Comparison of ENCODE assay signal across 1 cellular context in the genomic region with DNA sequence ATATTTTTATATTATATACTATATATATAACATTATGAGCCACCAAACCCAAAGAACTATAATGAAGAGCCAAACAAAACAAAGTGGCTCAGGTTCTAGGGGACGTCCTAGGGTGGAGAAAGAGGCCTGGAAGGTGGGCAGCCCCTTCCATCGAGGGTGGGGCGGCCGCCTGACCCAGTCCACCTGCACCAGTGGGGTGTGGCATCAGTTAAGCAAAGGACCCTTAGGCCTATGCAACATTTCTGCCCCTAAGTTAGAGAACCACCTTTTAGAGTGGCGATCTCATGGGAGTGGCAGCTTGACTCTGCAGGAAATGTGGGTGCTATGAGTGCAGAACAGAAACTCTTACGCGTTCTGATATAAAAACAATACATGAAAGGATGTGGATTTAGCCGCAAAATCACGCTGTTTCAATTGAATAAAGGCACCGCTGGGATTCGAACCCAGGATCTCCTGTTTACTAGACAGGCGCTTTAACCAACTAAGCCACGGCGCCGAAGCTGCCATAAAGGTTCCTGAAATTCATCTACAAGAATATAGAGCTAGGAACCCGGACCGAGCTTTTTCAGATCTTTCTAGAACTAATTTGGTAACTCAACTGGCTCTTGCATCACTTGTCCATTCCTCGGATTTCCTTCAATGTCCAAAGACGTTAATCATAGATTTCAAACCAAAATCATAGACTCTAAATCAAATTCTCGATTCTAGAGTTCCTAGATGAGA.
TF ChIP-seq lines count a peak whose summit lies in the region.

No MANE protein-coding gene starts in this region.

TF ChIP-seq in K562, 482 proteins besides CTCF, POLR2A, EP300 and RAD21 (continued from another document and continues in another):
- TF ChIP-seq ZBTB33 (CRISPR knock-in tag; IDR thresholded peaks at IDR 0.05) (peak; percentile 31; the same call in 1 of the 2 replicates), NFXL1 (CRISPR knock-in tag; IDR thresholded peaks at IDR 0.05) (no peak), SAFB (IDR thresholded peaks at IDR 0.05; ENCODE audit: borderline replicate concordance, low read depth, low read length) (no peak), ZSCAN29 (IDR thresholded peaks at IDR 0.05) (no peak), BMI1 (IDR thresholded peaks at IDR 0.05; ENCODE audit: low read length) (no peak), NRF1 (conservative IDR thresholded peaks at IDR 0.05 in 1 of 2, IDR thresholded peaks at IDR 0.05 in 1 of 2) (no peak), ZNF324 (CRISPR knock-in tag; IDR thresholded peaks at IDR 0.05) (no peak), NCOA2 (IDR thresholded peaks at IDR 0.05; ENCODE audit: partially characterized antibody in 2 of 2) (peak in 1 of 2 experiments; percentile 51), HNRNPL (IDR thresholded peaks at IDR 0.05; ENCODE audit: low read depth, low read length) (no peak), BCL6 (CRISPR knock-in tag; IDR thresholded peaks at IDR 0.05) (no peak), ARNT (IDR thresholded peaks at IDR 0.05) (peak; percentile 80 to 89), ZNF3 (CRISPR knock-in tag; IDR thresholded peaks at IDR 0.05) (peak; percentile 71; the same call in 1 of the 2 replicates), BCLAF1 (IDR thresholded peaks at IDR 0.05; ENCODE audit: borderline replicate concordance in 1 of 2, control insufficient read depth in 1 of 2, low read depth in 2 of 2, low read length in 1 of 2) (peak in 1 of 2 experiments; percentile 52; a peak in 1 of 4 replicates), PRMT5 (CRISPR knock-in tag; IDR thresholded peaks at IDR 0.05) (no peak), ADNP (tag; IDR thresholded peaks at IDR 0.05) (peak; percentile 93), KDM1A (IDR thresholded peaks at IDR 0.05) (peak in 1 of 2 experiments; percentile 11; a peak in 1 of 4 replicates), HNRNPH1 (optimal IDR thresholded peaks at IDR 0.05; ENCODE audit: low read depth, low read length) (no peak), CHD1 (IDR thresholded peaks at IDR 0.05; ENCODE audit: low read length) (peak; percentile 40), PHTF2 (CRISPR knock-in tag; IDR thresholded peaks at IDR 0.05) (no peak), FOXA3 (CRISPR knock-in tag; conservative IDR thresholded peaks at IDR 0.05 in 1 of 2, IDR thresholded peaks at IDR 0.05 in 1 of 2) (peak in 1 of 2 experiments; percentile 60; a peak in 1 of 4 replicates), SMAD3 (CRISPR knock-in tag; conservative IDR thresholded peaks at IDR 0.05) (no peak), ETV6 (IDR thresholded peaks at IDR 0.05; ENCODE audit: borderline replicate concordance in 1 of 2, low read depth in 2 of 2, low read length in 1 of 2) (no peak), ETV6 (CRISPR knock-in tag; IDR thresholded peaks at IDR 0.05; ENCODE audit: borderline replicate concordance) (no peak), TEAD4 (IDR thresholded peaks at IDR 0.05; ENCODE audit: low read length) (peak; percentile 68), TEAD4 (CRISPR knock-in tag; IDR thresholded peaks at IDR 0.05; ENCODE audit: borderline replicate concordance) (no peak), GABPA (tag; conservative IDR thresholded peaks at IDR 0.05; ENCODE audit: low read depth) (no peak), STAT5A (IDR thresholded peaks at IDR 0.05; ENCODE audit: borderline replicate concordance, low read length) (peak; percentile 10; the same call in 1 of the 2 replicates), OTX1 (CRISPR knock-in tag; IDR thresholded peaks at IDR 0.05) (no peak), DLX4 (CRISPR knock-in tag; IDR thresholded peaks at IDR 0.05) (no peak), RBM15 (IDR thresholded peaks at IDR 0.05; ENCODE audit: insufficient read depth, low read length) (no peak), CEBPG (CRISPR knock-in tag; IDR thresholded peaks at IDR 0.05) (peak; percentile 89), CEBPG (tag; conservative IDR thresholded peaks at IDR 0.05 in 1 of 2, IDR thresholded peaks at IDR 0.05 in 1 of 2) (peak; percentile 88 to 91), TAF7 (tag; IDR thresholded peaks at IDR 0.05) (no peak), FOXK2 (conservative IDR thresholded peaks at IDR 0.05 in 1 of 2, IDR thresholded peaks at IDR 0.05 in 1 of 2; ENCODE audit: low read depth in 2 of 2) (peak in 1 of 2 experiments; percentile 17; a peak in 2 of 4 replicates), KLF6 (CRISPR knock-in tag; IDR thresholded peaks at IDR 0.05; ENCODE audit: borderline replicate concordance) (no peak), PHB (CRISPR knock-in tag; IDR thresholded peaks at IDR 0.05) (no peak), FOSL1 (tag; conservative IDR thresholded peaks at IDR 0.05) (no peak), HMBOX1 (IDR thresholded peaks at IDR 0.05) (peak; percentile 66; the same call in 1 of the 2 replicates), HDGF (IDR thresholded peaks at IDR 0.05) (no peak), MECOM (CRISPR knock-in tag; IDR thresholded peaks at IDR 0.05) (no peak), TCFL5 (CRISPR knock-in tag; conservative IDR thresholded peaks at IDR 0.05) (no peak), MYC (IDR thresholded peaks at IDR 0.05; ENCODE audit: low read depth, low read length) (no peak), MYC (CRISPR knock-in tag; IDR thresholded peaks at IDR 0.05; ENCODE audit: borderline replicate concordance, low read depth) (no peak), HIVEP1 (CRISPR knock-in tag; IDR thresholded peaks at IDR 0.05) (no peak), RBFOX2 (IDR thresholded peaks at IDR 0.05; ENCODE audit: low read depth, low read length) (peak; percentile 19; the same call in 1 of the 2 replicates), THRAP3 (IDR thresholded peaks at IDR 0.05; ENCODE audit: borderline replicate concordance) (peak; percentile 42; the same call in 1 of the 2 replicates), TRIM24 (IDR thresholded peaks at IDR 0.05) (no peak), CSDE1 (IDR thresholded peaks at IDR 0.05) (peak in 1 of 2 experiments; percentile 51; a peak in 1 of 4 replicates)
- TF ChIP-seq, protein P1, sequence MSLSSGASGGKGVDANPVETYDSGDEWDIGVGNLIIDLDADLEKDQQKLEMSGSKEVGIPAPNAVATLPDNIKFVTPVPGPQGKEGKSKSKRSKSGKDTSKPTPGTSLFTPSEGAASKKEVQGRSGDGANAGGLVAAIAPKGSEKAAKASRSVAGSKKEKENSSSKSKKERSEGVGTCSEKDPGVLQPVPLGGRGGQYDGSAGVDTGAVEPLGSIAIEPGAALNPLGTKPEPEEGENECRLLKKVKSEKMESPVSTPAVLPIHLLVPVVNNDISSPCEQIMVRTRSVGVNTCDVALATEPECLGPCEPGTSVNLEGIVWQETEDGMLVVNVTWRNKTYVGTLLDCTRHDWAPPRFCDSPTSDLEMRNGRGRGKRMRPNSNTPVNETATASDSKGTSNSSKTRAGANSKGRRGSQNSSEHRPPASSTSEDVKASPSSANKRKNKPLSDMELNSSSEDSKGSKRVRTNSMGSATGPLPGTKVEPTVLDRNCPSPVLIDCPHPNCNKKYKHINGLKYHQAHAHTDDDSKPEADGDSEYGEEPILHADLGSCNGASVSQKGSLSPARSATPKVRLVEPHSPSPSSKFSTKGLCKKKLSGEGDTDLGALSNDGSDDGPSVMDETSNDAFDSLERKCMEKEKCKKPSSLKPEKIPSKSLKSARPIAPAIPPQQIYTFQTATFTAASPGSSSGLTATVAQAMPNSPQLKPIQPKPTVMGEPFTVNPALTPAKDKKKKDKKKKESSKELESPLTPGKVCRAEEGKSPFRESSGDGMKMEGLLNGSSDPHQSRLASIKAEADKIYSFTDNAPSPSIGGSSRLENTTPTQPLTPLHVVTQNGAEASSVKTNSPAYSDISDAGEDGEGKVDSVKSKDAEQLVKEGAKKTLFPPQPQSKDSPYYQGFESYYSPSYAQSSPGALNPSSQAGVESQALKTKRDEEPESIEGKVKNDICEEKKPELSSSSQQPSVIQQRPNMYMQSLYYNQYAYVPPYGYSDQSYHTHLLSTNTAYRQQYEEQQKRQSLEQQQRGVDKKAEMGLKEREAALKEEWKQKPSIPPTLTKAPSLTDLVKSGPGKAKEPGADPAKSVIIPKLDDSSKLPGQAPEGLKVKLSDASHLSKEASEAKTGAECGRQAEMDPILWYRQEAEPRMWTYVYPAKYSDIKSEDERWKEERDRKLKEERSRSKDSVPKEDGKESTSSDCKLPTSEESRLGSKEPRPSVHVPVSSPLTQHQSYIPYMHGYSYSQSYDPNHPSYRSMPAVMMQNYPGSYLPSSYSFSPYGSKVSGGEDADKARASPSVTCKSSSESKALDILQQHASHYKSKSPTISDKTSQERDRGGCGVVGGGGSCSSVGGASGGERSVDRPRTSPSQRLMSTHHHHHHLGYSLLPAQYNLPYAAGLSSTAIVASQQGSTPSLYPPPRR (CRISPR knock-in tag; IDR thresholded peaks at IDR 0.05; ENCODE audit: borderline replicate concordance), result no peak
- TF ChIP-seq, protein P2, sequence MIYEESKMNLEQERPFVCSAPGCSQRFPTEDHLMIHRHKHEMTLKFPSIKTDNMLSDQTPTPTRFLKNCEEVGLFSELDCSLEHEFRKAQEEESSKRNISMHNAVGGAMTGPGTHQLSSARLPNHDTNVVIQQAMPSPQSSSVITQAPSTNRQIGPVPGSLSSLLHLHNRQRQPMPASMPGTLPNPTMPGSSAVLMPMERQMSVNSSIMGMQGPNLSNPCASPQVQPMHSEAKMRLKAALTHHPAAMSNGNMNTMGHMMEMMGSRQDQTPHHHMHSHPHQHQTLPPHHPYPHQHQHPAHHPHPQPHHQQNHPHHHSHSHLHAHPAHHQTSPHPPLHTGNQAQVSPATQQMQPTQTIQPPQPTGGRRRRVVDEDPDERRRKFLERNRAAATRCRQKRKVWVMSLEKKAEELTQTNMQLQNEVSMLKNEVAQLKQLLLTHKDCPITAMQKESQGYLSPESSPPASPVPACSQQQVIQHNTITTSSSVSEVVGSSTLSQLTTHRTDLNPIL (CRISPR knock-in tag; IDR thresholded peaks at IDR 0.05), result no peak
- TF ChIP-seq, protein P3, sequence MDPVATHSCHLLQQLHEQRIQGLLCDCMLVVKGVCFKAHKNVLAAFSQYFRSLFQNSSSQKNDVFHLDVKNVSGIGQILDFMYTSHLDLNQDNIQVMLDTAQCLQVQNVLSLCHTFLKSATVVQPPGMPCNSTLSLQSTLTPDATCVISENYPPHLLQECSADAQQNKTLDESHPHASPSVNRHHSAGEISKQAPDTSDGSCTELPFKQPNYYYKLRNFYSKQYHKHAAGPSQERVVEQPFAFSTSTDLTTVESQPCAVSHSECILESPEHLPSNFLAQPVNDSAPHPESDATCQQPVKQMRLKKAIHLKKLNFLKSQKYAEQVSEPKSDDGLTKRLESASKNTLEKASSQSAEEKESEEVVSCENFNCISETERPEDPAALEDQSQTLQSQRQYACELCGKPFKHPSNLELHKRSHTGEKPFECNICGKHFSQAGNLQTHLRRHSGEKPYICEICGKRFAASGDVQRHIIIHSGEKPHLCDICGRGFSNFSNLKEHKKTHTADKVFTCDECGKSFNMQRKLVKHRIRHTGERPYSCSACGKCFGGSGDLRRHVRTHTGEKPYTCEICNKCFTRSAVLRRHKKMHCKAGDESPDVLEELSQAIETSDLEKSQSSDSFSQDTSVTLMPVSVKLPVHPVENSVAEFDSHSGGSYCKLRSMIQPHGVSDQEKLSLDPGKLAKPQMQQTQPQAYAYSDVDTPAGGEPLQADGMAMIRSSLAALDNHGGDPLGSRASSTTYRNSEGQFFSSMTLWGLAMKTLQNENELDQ (CRISPR knock-in tag; IDR thresholded peaks at IDR 0.05; ENCODE audit: borderline replicate concordance), result no peak
